In genomic region chr10:14022052-14022451, GRCh38 we compare ENCODE assay signal across 18 cellular contexts.
"Had no signal": no experiment of that assay in that cellular context is flagged by ENCODE, and none has a peak within 500 bp of the region (broad histone marks: within the 10 kb centered on the region; RNA-seq: fewer than 3 reads in every experiment).

No MANE protein-coding gene starts in this region.

- H3K4me3 ChIP-seq: cardiac muscle cell, hepatocyte, prostate gland, right atrium auricular region, skin epidermis, stomach had no signal

- H3K4me1 ChIP-seq: prostate gland, right atrium auricular region had no signal

- ATAC-seq: activated CD4-positive, alpha-beta T cell treated with anti-CD3 and anti-CD28 coated beads for 36 hours; effector memory CD8-positive, alpha-beta T cell; natural killer cell treated with Interleukin-12 subunit alpha and Interleukin-12 subunit beta and Interleukin-15 and Interleukin-18, amount 100 ng/mL, for 72 hours had no signal

- H3K27me3 ChIP-seq: right atrium auricular region had no signal

- H3K4me2 ChIP-seq: hepatocyte had no signal

- H2AFZ ChIP-seq: hepatocyte had no signal

- H3K36me3 Mint-ChIP-seq: activated naive CD8-positive, alpha-beta T cell treated with anti-CD3 and anti-CD28 coated beads, Interleukin-2, amount 10 ng/mL, durations not matched to agents 7 days and 5 days had no signal

- DNase-seq: activated CD4-positive, alpha-beta memory T cell treated with anti-CD3 and anti-CD28 coated beads for 36 hours; activated CD4-positive, alpha-beta T cell treated with anti-CD3 and anti-CD28 coated beads for 36 hours; activated naive CD8-positive, alpha-beta T cell treated with anti-CD3 and anti-CD28 coated beads, Interleukin-2, amount 10 ng/mL, durations not matched to agents 7 days and 5 days; activated T-cell treated with anti-CD3 and anti-CD28 coated beads for 4 hours; amygdala; effector memory CD8-positive, alpha-beta T cell; foreskin fibroblast; nucleus accumbens; stomach; WERI-Rb-1 had no signal

- H3K79me2 ChIP-seq: hepatocyte had no signal

- H3K27ac ChIP-seq: cardiac muscle cell, hepatocyte, prostate gland, right atrium auricular region, skin epidermis, stomach, WERI-Rb-1 had no signal

- H3K27ac Mint-ChIP-seq: activated CD4-positive, alpha-beta memory T cell treated with anti-CD3 and anti-CD28 coated beads for 36 hours; activated CD4-positive, alpha-beta T cell treated with anti-CD3 and anti-CD28 coated beads for 36 hours; activated naive CD8-positive, alpha-beta T cell treated with anti-CD3 and anti-CD28 coated beads, Interleukin-2, amount 10 ng/mL, durations not matched to agents 7 days and 5 days; activated T-helper 1 cell treated with anti-CD3 and anti-CD28 coated beads, Interleukin-12 subunit alpha, Interleukin-12 subunit beta, Interleukin-2, Interleukin-4 antibody, amounts not matched to agents 30 ng/mL and 10 ng/mL and 1 ng/mL, durations not matched to agents 14 hours and 24 hours and 36 hours; effector memory CD8-positive, alpha-beta T cell; natural killer cell treated with Interleukin-12 subunit alpha and Interleukin-12 subunit beta and Interleukin-15 and Interleukin-18, amount 100 ng/mL, for 72 hours; type B pancreatic cell had no signal

- H3K4me3 Mint-ChIP-seq: activated CD4-positive, alpha-beta memory T cell treated with anti-CD3 and anti-CD28 coated beads for 36 hours; activated CD4-positive, alpha-beta T cell treated with anti-CD3 and anti-CD28 coated beads for 36 hours; activated naive CD8-positive, alpha-beta T cell treated with anti-CD3 and anti-CD28 coated beads, Interleukin-2, amount 10 ng/mL, durations not matched to agents 7 days and 5 days; activated T-helper 1 cell treated with anti-CD3 and anti-CD28 coated beads, Interleukin-12 subunit alpha, Interleukin-12 subunit beta, Interleukin-2, Interleukin-4 antibody, amounts not matched to agents 30 ng/mL and 10 ng/mL and 1 ng/mL, durations not matched to agents 14 hours and 24 hours and 36 hours; effector memory CD8-positive, alpha-beta T cell; natural killer cell treated with Interleukin-12 subunit alpha and Interleukin-12 subunit beta and Interleukin-15 and Interleukin-18, amount 100 ng/mL, for 72 hours; type B pancreatic cell had no signal
